33 cellular contexts compared by ENCODE assay signal in the genomic region with DNA sequence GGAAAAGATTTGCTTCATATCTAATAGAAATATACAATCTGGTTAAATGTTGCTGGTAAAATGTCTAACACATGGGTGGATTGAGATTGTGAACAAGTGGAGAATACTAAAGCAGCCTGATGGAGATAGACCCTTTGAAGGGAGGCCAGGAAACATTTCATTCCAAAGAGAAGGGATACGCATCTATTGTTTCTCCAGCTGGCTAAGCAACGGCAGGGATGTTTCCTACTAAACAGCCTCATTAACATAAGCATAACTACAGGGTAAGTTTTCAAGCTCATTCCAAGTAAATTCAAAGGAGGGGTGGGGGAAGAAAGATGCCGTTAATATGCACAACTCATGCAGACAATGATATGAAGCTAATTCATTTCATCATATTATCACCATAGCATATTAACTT.
"Had no signal": no experiment of that assay in that cellular context is flagged by ENCODE, and none has a peak within 500 bp of the region (broad histone marks: within the 10 kb centered on the region; RNA-seq: fewer than 3 reads in every experiment).

No MANE protein-coding gene starts in this region.

- H3K27ac ChIP-seq: adrenal gland, brain microvascular endothelial cell, coronary artery, dorsolateral prefrontal cortex, foreskin keratinocyte, gastrocnemius medialis, heart left ventricle had no signal

- ATAC-seq: activated CD4-positive, alpha-beta T cell treated with anti-CD3 and anti-CD28 coated beads for 36 hours; activated CD8-positive, alpha-beta memory T cell treated with anti-CD3 and anti-CD28 coated beads, Interleukin-2, amount 10 ng/mL, durations not matched to agents 7 days and 5 days; activated CD8-positive, alpha-beta T cell treated with anti-CD3 and anti-CD28 coated beads, Interleukin-2, amount 10 ng/mL, durations not matched to agents 7 days and 5 days; activated naive CD8-positive, alpha-beta T cell treated with anti-CD3 and anti-CD28 coated beads, Interleukin-2, amount 50 U/mL, for 24 hours; esophagus mucosa; foreskin keratinocyte; gastrocnemius medialis; heart left ventricle had no signal

- DNase-seq: activated CD4-positive, alpha-beta memory T cell treated with anti-CD3 and anti-CD28 coated beads for 36 hours; activated CD4-positive, alpha-beta T cell treated with anti-CD3 and anti-CD28 coated beads for 36 hours; activated CD4-positive, alpha-beta T cell treated with anti-CD3 and anti-CD28 coated beads, Interleukin-2, amount 10 ng/mL, durations not matched to agents 24 days and 14 days; activated CD4-positive, CD25-positive, alpha-beta regulatory T cell; activated CD4-positive, CD25-positive, alpha-beta regulatory T cell treated with anti-CD3 and anti-CD28 coated beads, Interleukin-2, amount 50 U/mL, for 72 hours; activated CD8-positive, alpha-beta memory T cell treated with anti-CD3 and anti-CD28 coated beads, Interleukin-2, amount 10 ng/mL, durations not matched to agents 7 days and 5 days; activated CD8-positive, alpha-beta memory T cell treated with anti-CD3 and anti-CD28 coated beads, Interleukin-2, amount 50 U/mL, for 4 hours; activated CD8-positive, alpha-beta T cell treated with anti-CD3 and anti-CD28 coated beads, Interleukin-2, amount 10 ng/mL, durations not matched to agents 7 days and 5 days; activated effector memory CD4-positive, alpha-beta T cell treated with anti-CD3 and anti-CD28 coated beads, Interleukin-2, amount 50 U/mL, for 16 hours; activated naive CD4-positive, alpha-beta T cell treated with anti-CD3 and anti-CD28 coated beads for 36 hours; activated naive CD8-positive, alpha-beta T cell treated with anti-CD3 and anti-CD28 coated beads for 36 hours; activated naive CD8-positive, alpha-beta T cell treated with anti-CD3 and anti-CD28 coated beads, Interleukin-2, amount 50 U/mL, for 24 hours; activated T-cell treated with anti-CD3 and anti-CD28 coated beads, Interleukin-2, amount 50 U/mL, for 1 hour; activated T-cell treated with anti-CD3 and anti-CD28 coated beads, Interleukin-2, amount 50 U/mL, for 48 hours; adrenal gland; amygdala; aorta; brain microvascular endothelial cell; dorsolateral prefrontal cortex; effector memory CD4-positive, alpha-beta T cell; endodermal cell; foreskin keratinocyte; gastrocnemius medialis; glutamatergic neuron; heart left ventricle; T-helper 2 cell had no signal

- H3K4me1 ChIP-seq: adrenal gland, foreskin keratinocyte, gastrocnemius medialis, heart left ventricle had no signal

- H3K36me3 ChIP-seq: adrenal gland, brain microvascular endothelial cell, gastrocnemius medialis, heart left ventricle had no signal

- H3K27me3 Mint-ChIP-seq: activated CD4-positive, alpha-beta memory T cell treated with anti-CD3 and anti-CD28 coated beads for 36 hours; activated CD4-positive, alpha-beta T cell treated with anti-CD3 and anti-CD28 coated beads for 36 hours; activated CD4-positive, alpha-beta T cell treated with anti-CD3 and anti-CD28 coated beads, Interleukin-2, amount 10 ng/mL, durations not matched to agents 24 days and 14 days; activated CD8-positive, alpha-beta memory T cell treated with anti-CD3 and anti-CD28 coated beads, Interleukin-2, amount 10 ng/mL, durations not matched to agents 7 days and 5 days; activated naive CD4-positive, alpha-beta T cell treated with anti-CD3 and anti-CD28 coated beads, Interleukin-2, amount 50 U/mL, for 24 hours; activated naive CD8-positive, alpha-beta T cell treated with anti-CD3 and anti-CD28 coated beads, Interleukin-2, amount 50 U/mL, for 24 hours; central memory CD8-positive, alpha-beta T cell; dendritic cell treated with granulocyte-macrophage colony-stimulating factor and Interleukin-4, amounts not matched to agents 40 ng/mL and 50 ng/mL, for 4 days had no signal

- H3K4me1 Mint-ChIP-seq: activated CD4-positive, alpha-beta T cell treated with anti-CD3 and anti-CD28 coated beads for 36 hours; activated CD4-positive, alpha-beta T cell treated with anti-CD3 and anti-CD28 coated beads, Interleukin-2, amount 10 ng/mL, durations not matched to agents 24 days and 14 days; activated CD8-positive, alpha-beta memory T cell treated with anti-CD3 and anti-CD28 coated beads, Interleukin-2, amount 10 ng/mL, durations not matched to agents 7 days and 5 days; activated naive CD4-positive, alpha-beta T cell treated with anti-CD3 and anti-CD28 coated beads, Interleukin-2, amount 50 U/mL, for 24 hours; activated naive CD8-positive, alpha-beta T cell treated with anti-CD3 and anti-CD28 coated beads for 36 hours; activated naive CD8-positive, alpha-beta T cell treated with anti-CD3 and anti-CD28 coated beads, Interleukin-2, amount 50 U/mL, for 24 hours; central memory CD8-positive, alpha-beta T cell had no signal

- H3K27ac Mint-ChIP-seq: activated CD4-positive, alpha-beta memory T cell treated with anti-CD3 and anti-CD28 coated beads for 36 hours; activated CD4-positive, alpha-beta T cell treated with anti-CD3 and anti-CD28 coated beads for 36 hours; activated CD4-positive, alpha-beta T cell treated with anti-CD3 and anti-CD28 coated beads, Interleukin-2, amount 10 ng/mL, durations not matched to agents 24 days and 14 days; activated CD8-positive, alpha-beta memory T cell treated with anti-CD3 and anti-CD28 coated beads, Interleukin-2, amount 10 ng/mL, durations not matched to agents 7 days and 5 days; activated CD8-positive, alpha-beta T cell treated with anti-CD3 and anti-CD28 coated beads, Interleukin-2, amount 10 ng/mL, durations not matched to agents 7 days and 5 days; activated naive CD4-positive, alpha-beta T cell treated with anti-CD3 and anti-CD28 coated beads for 36 hours; activated naive CD4-positive, alpha-beta T cell treated with anti-CD3 and anti-CD28 coated beads, Interleukin-2, amount 50 U/mL, for 24 hours; activated naive CD8-positive, alpha-beta T cell treated with anti-CD3 and anti-CD28 coated beads for 36 hours; activated naive CD8-positive, alpha-beta T cell treated with anti-CD3 and anti-CD28 coated beads, Interleukin-2, amount 50 U/mL, for 24 hours; activated T-helper 1 cell treated with anti-CD3 and anti-CD28 coated beads, Interleukin-12 subunit alpha, Interleukin-12 subunit beta, Interleukin-2, Interleukin-4 antibody, amounts not matched to agents 30 ng/mL and 10 ng/mL and 1 ng/mL, durations not matched to agents 14 hours and 24 hours and 36 hours; activated T-helper 2 cell treated with anti-CD3 and anti-CD28 coated beads, Interferon-gamma antibody, Interleukin-2, Interleukin-4, amounts not matched to agents 10 μg/mL and 5 μg/mL and 100 μg/mL, durations not matched to agents 14 hours and 24 hours and 36 hours; dendritic cell treated with granulocyte-macrophage colony-stimulating factor and Interleukin-4, amounts not matched to agents 40 ng/mL and 50 ng/mL, for 4 days; endodermal cell had no signal

- H3K9me3 ChIP-seq: adrenal gland, gastrocnemius medialis, heart left ventricle had no signal

- H3K27me3 ChIP-seq: adrenal gland, brain microvascular endothelial cell, dorsolateral prefrontal cortex, foreskin keratinocyte, gastrocnemius medialis, heart left ventricle had no signal

- H3K36me3 Mint-ChIP-seq: activated CD4-positive, alpha-beta memory T cell treated with anti-CD3 and anti-CD28 coated beads for 36 hours; activated CD8-positive, alpha-beta memory T cell treated with anti-CD3 and anti-CD28 coated beads, Interleukin-2, amount 10 ng/mL, durations not matched to agents 7 days and 5 days; activated naive CD4-positive, alpha-beta T cell treated with anti-CD3 and anti-CD28 coated beads, Interleukin-2, amount 50 U/mL, for 24 hours; activated naive CD8-positive, alpha-beta T cell treated with anti-CD3 and anti-CD28 coated beads for 36 hours had no signal

- H3K4me3 ChIP-seq: adrenal gland, coronary artery, dorsolateral prefrontal cortex, gastrocnemius medialis, heart left ventricle had no signal

- H3K4me3 Mint-ChIP-seq: activated CD4-positive, alpha-beta memory T cell treated with anti-CD3 and anti-CD28 coated beads for 36 hours; activated CD4-positive, alpha-beta T cell treated with anti-CD3 and anti-CD28 coated beads for 36 hours; activated CD4-positive, alpha-beta T cell treated with anti-CD3 and anti-CD28 coated beads, Interleukin-2, amount 10 ng/mL, durations not matched to agents 24 days and 14 days; activated CD8-positive, alpha-beta memory T cell treated with anti-CD3 and anti-CD28 coated beads, Interleukin-2, amount 10 ng/mL, durations not matched to agents 7 days and 5 days; activated CD8-positive, alpha-beta T cell treated with anti-CD3 and anti-CD28 coated beads, Interleukin-2, amount 10 ng/mL, durations not matched to agents 7 days and 5 days; activated naive CD4-positive, alpha-beta T cell treated with anti-CD3 and anti-CD28 coated beads for 36 hours; activated naive CD4-positive, alpha-beta T cell treated with anti-CD3 and anti-CD28 coated beads, Interleukin-2, amount 50 U/mL, for 24 hours; activated naive CD8-positive, alpha-beta T cell treated with anti-CD3 and anti-CD28 coated beads for 36 hours; activated naive CD8-positive, alpha-beta T cell treated with anti-CD3 and anti-CD28 coated beads, Interleukin-2, amount 50 U/mL, for 24 hours; activated T-helper 1 cell treated with anti-CD3 and anti-CD28 coated beads, Interleukin-12 subunit alpha, Interleukin-12 subunit beta, Interleukin-2, Interleukin-4 antibody, amounts not matched to agents 30 ng/mL and 10 ng/mL and 1 ng/mL, durations not matched to agents 14 hours and 24 hours and 36 hours; central memory CD8-positive, alpha-beta T cell; dendritic cell treated with granulocyte-macrophage colony-stimulating factor and Interleukin-4, amounts not matched to agents 40 ng/mL and 50 ng/mL, for 4 days; endodermal cell had no signal

- H3K9me3 Mint-ChIP-seq: activated CD4-positive, alpha-beta T cell treated with anti-CD3 and anti-CD28 coated beads, Interleukin-2, amount 10 ng/mL, durations not matched to agents 24 days and 14 days; activated naive CD4-positive, alpha-beta T cell treated with anti-CD3 and anti-CD28 coated beads for 36 hours; activated naive CD4-positive, alpha-beta T cell treated with anti-CD3 and anti-CD28 coated beads, Interleukin-2, amount 50 U/mL, for 24 hours; activated T-helper 1 cell treated with anti-CD3 and anti-CD28 coated beads, Interleukin-12 subunit alpha, Interleukin-12 subunit beta, Interleukin-2, Interleukin-4 antibody, amounts not matched to agents 30 ng/mL and 10 ng/mL and 1 ng/mL, durations not matched to agents 14 hours and 24 hours and 36 hours; central memory CD8-positive, alpha-beta T cell; dendritic cell treated with granulocyte-macrophage colony-stimulating factor and Interleukin-4, amounts not matched to agents 40 ng/mL and 50 ng/mL, for 4 days had no signal
